26 cellular contexts compared by ENCODE assay signal in the genomic region with DNA sequence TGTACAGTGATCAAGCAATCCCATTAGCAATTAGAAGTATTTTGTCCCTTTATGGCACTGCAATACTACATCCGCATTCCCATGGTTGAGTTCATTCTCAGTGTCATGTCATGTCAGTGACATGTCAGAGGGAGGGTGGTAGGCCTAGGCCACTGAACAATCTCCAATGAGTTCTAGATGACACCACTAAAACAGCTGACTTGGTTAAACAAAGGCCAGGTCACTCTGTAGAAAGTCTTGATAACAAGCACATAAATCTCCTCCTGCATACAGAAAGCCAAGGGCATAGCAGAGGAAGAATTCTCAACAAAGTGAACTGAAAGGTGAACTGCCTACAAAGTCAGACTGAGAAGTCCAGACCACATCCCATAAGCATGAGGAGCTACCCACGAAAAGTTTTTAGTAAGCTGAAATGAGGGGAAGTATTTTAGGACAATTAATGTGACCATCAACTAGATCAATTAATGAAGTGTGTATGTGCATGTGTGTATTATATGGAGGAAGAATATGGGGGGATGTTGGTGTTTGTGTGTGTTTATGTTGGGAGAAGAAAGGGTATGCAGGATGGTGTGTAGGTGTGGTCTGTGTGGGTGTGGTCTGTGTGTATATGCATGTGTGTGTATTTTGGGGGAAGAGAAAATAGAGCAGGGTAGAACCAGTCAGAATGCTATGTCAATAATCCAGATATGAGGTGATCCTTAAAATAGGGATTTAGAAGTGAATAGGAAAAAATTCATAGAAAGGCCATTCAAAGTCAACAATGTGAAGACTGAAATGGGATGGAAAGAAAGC.
DNase-seq lines count a peak whose midpoint lies in the region; ATAC-seq, FAIRE-seq and TF ChIP-seq lines count a peak whose summit lies in the region.
"Had no signal": no experiment of that assay in that cellular context is flagged by ENCODE, and none has a peak within 500 bp of the region (broad histone marks: within the 10 kb centered on the region; RNA-seq: fewer than 3 reads in every experiment).

No MANE protein-coding gene starts in this region.

- TF ChIP-seq CTCF in A549 (IDR thresholded peaks at IDR 0.05) (no peak), GM10266 (IDR thresholded peaks at IDR 0.05; ENCODE audit: control insufficient read depth, insufficient read depth, low read depth, missing control alignments) (no peak)

- H3K27me3 ChIP-seq in HAP-1 (ENCODE audit: low read depth), result no peaks in the 10 kb centered on the region
- H3K27me3 ChIP-seq: BLaER1, breast epithelium, ovary, sigmoid colon, upper lobe of left lung had no signal

- POLR2A ChIA-PET in A549 (lab: Yijun Ruan, JAX), result no interaction called here

- peaks cover 53% of the 10 kb centered on the region for H3K4me1 ChIP-seq in A549
- H3K4me1 ChIP-seq in HAP-1, result no peaks in the 10 kb centered on the region

- CTCF ChIA-PET in A549 (lab: Yijun Ruan, JAX), result interaction anchor here (1.8 kb wide), 1 partner anchor 68 kb away, joined by 4 read pairs; a partner anchor contains a TSS

- 91% methylated on average over 2 of the region's 2 CpGs for WGBS in A549 (ENCODE audit: missing lambda C conversion rate)

- H3K27ac ChIP-seq in A549, result no peak overlapping the region
- H3K27ac ChIP-seq: BLaER1, sigmoid colon, upper lobe of left lung had no signal

- TF ChIP-seq RAD21 in A549 (conservative IDR thresholded peaks at IDR 0.05 in 1 of 2, IDR thresholded peaks at IDR 0.05 in 1 of 2), result no peak

- no peak overlapping the region for H3K4me3 ChIP-seq in A549
- H3K4me3 ChIP-seq in HAP-1, result no peak overlapping the region
- H3K4me3 ChIP-seq: BLaER1, breast epithelium, ovary, sigmoid colon, upper lobe of left lung had no signal

- no peak for TF ChIP-seq POLR2A in A549 (IDR thresholded peaks at IDR 0.05; ENCODE audit: low read length)

- TF ChIP-seq EP300 in A549 (IDR thresholded peaks at IDR 0.05), result no peak

- no peak for FAIRE-seq in A549 (lab: Jason Lieb, UNC)
- peak; percentile 36 for FAIRE-seq in GM18507 (lab: Jason Lieb, UNC)
- FAIRE-seq: colon had no signal

- no peak overlapping the region for H3K4me2 ChIP-seq in A549
- H3K4me2 ChIP-seq: BLaER1 had no signal

- ATAC-seq in A549 (no peak), HG03378 (IDR thresholded peaks at IDR 0.05; ENCODE audit: unreplicated experiment) (peak; percentile 40), GM19035 (IDR thresholded peaks at IDR 0.05; ENCODE audit: unreplicated experiment) (no peak)
- ATAC-seq: activated CD4-positive, alpha-beta T cell treated with anti-CD3 and anti-CD28 coated beads for 36 hours; activated T-cell treated with anti-CD3 and anti-CD28 coated beads, Interleukin-2, amount 50 U/mL, for 72 hours had no signal

- H3K9me3 ChIP-seq in A549 (no peaks in the 10 kb centered on the region), HAP-1 (no peaks in the 10 kb centered on the region)
- H3K9me3 ChIP-seq: breast epithelium, ovary, sigmoid colon, upper lobe of left lung had no signal

- DNase-seq in A549 (ENCODE audit: low read depth in 1 of 2, low spot score in 1 of 2) (no peak), GM18507 (ENCODE audit: extremely low spot score, insufficient read length, low read depth) (no peak), myocyte (ENCODE audit: low read depth) (peak; percentile 34), HAP-1 (ENCODE audit: low spot score in 2 of 2) (no peak), NCI-H2107 treated with DMSO at 0.1 percent for 48 hours (lab: John Stamatoyannopoulos, UW; ENCODE audit: unreplicated experiment) (no peak), GM10266 (ENCODE audit: extremely low spot score) (no peak)
- DNase-seq: ACHN; activated CD4-positive, alpha-beta T cell treated with anti-CD3 and anti-CD28 coated beads for 36 hours; activated naive CD4-positive, alpha-beta T cell treated with Interleukin-2 at 50 U/mL for 16 hours; activated T-cell treated with anti-CD3 and anti-CD28 coated beads, Interleukin-2, amount 50 U/mL, for 72 hours; COR-L47; DMS79 treated with DMSO at 0.1 percent for 48 hours; effector CD8-positive, alpha-beta T cell; NCI-H1436; nephron progenitor cell; OCI-M1; ovary; sigmoid colon; stimulated activated CD8-positive, alpha-beta memory T cell treated with anti-CD3 and anti-CD28 coated beads, Interleukin-4, amount 100 ng/mL, for 48 hours; T-helper 2 cell; upper lobe of left lung had no signal

- in situ Hi-C loops in HAP-1 (cut with MboI; ENCODE audit: low sequenced_read_pairs), result no loop called here

- H3K36me3 ChIP-seq in HAP-1 (replicated peaks), result no peaks in the 10 kb centered on the region
- H3K36me3 ChIP-seq: breast epithelium, ovary, sigmoid colon, upper lobe of left lung had no signal

TF ChIP-seq in A549, 52 proteins besides CTCF, POLR2A, EP300 and RAD21:
- TF ChIP-seq ZFP36 (IDR thresholded peaks at IDR 0.05; ENCODE audit: borderline replicate concordance, partially characterized antibody), result no peak
- no peak for TF ChIP-seq FOSL2 (IDR thresholded peaks at IDR 0.05)
- TF ChIP-seq FOSL2 (CRISPR knock-in tag; IDR thresholded peaks at IDR 0.05), result no peak
- TF ChIP-seq BHLHE40 (IDR thresholded peaks at IDR 0.05; ENCODE audit: low read depth, low read length), result no peak
- peak; percentile 2 for TF ChIP-seq MAFK (IDR thresholded peaks at IDR 0.05; ENCODE audit: partially characterized antibody)
TF ChIP-seq in A549: peak in this region for 1.
